In the genomic region with DNA sequence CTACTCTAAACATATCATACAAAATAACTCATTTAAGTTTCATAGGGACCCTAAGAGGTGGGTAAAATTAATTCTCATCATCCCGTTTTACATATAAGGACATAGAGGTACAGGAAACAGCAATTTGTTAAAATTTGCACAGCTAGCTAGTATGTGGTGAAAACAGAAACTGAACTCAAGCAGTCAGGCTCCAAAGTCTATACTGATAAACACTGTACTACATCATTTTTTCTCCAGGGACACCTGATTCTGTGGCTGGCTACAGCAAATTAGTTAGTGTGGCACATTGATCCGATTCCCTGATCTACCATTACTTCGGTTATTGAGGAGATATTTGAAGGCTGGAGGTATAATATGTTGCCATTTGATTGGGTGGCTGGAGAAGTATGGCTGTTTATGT, we compare ENCODE assay signal across 13 cellular contexts. TPM values are rescaled to one million over a fixed set of nuclear protein-coding genes. Genes with fewer than 3 reads are reported as not detected.
DNase-seq lines count a peak whose midpoint lies in the region; ATAC-seq, FAIRE-seq and TF ChIP-seq lines count a peak whose summit lies in the region.
"Had no signal": no experiment of that assay in that cellular context is flagged by ENCODE, and none has a peak within 500 bp of the region (broad histone marks: within the 10 kb centered on the region; RNA-seq: fewer than 3 reads in every experiment).

No MANE protein-coding gene starts in this region.

- no peak for TF ChIP-seq RAD21 in K562 (CRISPR knock-in tag; conservative IDR thresholded peaks at IDR 0.05 in 1 of 2, IDR thresholded peaks at IDR 0.05 in 1 of 2)

- CTCF ChIA-PET in K562 (lab: Yijun Ruan, JAX; ENCODE audit: low intra/inter-chr PET ratio): no interaction called here

- no peak for TF ChIP-seq POLR2A in K562 (conservative IDR thresholded peaks at IDR 0.05)

- POLR2A ChIA-PET in K562 (lab: Yijun Ruan, JAX): interaction anchor here (0.8 to 2.0 kb wide), 3 partner anchors 9 to 15 kb away, joined by 3 to 7 read pairs (median 5); no protein-coding TSS in a partner anchor

- intact Hi-C loops in K562 (cut with micrococcal nuclease): no loop called here
- intact Hi-C loops in psoas muscle (cut with DNase I): no loop called here

- ATAC-seq in GM18519 (IDR thresholded peaks at IDR 0.05; ENCODE audit: low FRiP score, unreplicated experiment): peak; percentile 71
- peak; percentile 70 for ATAC-seq in GM21367 (IDR thresholded peaks at IDR 0.05; ENCODE audit: unreplicated experiment)
- ATAC-seq in HG03432 (IDR thresholded peaks at IDR 0.05; ENCODE audit: unreplicated experiment): peak; percentile 78
- no peak for ATAC-seq in K562
- no peak for ATAC-seq in psoas muscle

- no TSS peak for BruUV-seq in K562 (replicated peaks; lab: Mats Ljungman, UMichigan)

- H3K4me2 ChIP-seq in K562 (ENCODE audit: insufficient read depth, low read length): no peak overlapping the region

- in situ Hi-C loops in K562 (cut with MboI): no loop called here

- H3K9me3 ChIP-seq in K562 (replicated peaks; ENCODE audit: control insufficient read depth, insufficient read depth, low read depth, low read length) (no peaks in the 10 kb centered on the region), psoas muscle (no peaks in the 10 kb centered on the region)

- H4K20me1 ChIP-seq in K562 (replicated peaks; ENCODE audit: control insufficient read depth, insufficient read depth, low read length): no peaks in the 10 kb centered on the region

- no peak for FAIRE-seq in K562 (lab: Jason Lieb, UNC)
- FAIRE-seq: kidney had no signal

- DNase-seq in K562 (ENCODE audit: extremely low read depth in 1 of 4, low spot score in 3 of 4): no peak
- no peak for DNase-seq in psoas muscle
- no peak for DNase-seq in 8988T
- no peak for DNase-seq in DMS79 (lab: John Stamatoyannopoulos, UW)
- no peak for DNase-seq in LoVo (ENCODE audit: low spot score)
- DNase-seq: kidney; NCI-H187 treated with DMSO at 0.1 percent for 48 hours; nephron progenitor cell; stimulated activated CD8-positive, alpha-beta memory T cell treated with anti-CD3 and anti-CD28 coated beads, Interleukin-4, amount 100 ng/mL, for 48 hours; T1000 had no signal

- no peaks in the 10 kb centered on the region for H3K9me1 ChIP-seq in K562 (ENCODE audit: control insufficient read depth, insufficient read depth, low read length)

- no peaks in the 10 kb centered on the region for H3K79me2 ChIP-seq in K562 (ENCODE audit: control insufficient read depth, insufficient read depth, low read length)

- no peak for TF ChIP-seq EP300 in K562 (IDR thresholded peaks at IDR 0.05; ENCODE audit: low read length)

- H3K27me3 ChIP-seq in K562 (ENCODE audit: control insufficient read depth in 2 of 2, insufficient read depth in 2 of 2, low read length in 2 of 2) (no peaks in the 10 kb centered on the region; a peak in 1 of 5 replicates), psoas muscle (ENCODE audit: insufficient read depth in 3 of 3, low read length in 2 of 3) (no peaks in the 10 kb centered on the region)

- TF ChIP-seq CTCF in K562 (IDR thresholded peaks at IDR 0.05 in 2 of 3, conservative IDR thresholded peaks at IDR 0.05 in 1 of 3; ENCODE audit: insufficient read depth in 2 of 3, low read depth in 1 of 3, low read length in 3 of 3): no peak
- TF ChIP-seq CTCF in psoas muscle (IDR thresholded peaks at IDR 0.05): no peak

- WGBS in K562 (ENCODE audit: insufficient coverage, low coverage, missing lambda C conversion rate): 36% methylated on average over 3 of the region's 3 CpGs
- WGBS in psoas muscle, 3 donors: 78 to 86% (median 81%) methylated on average over 3 of the region's 3 CpGs

- H3K4me3 ChIP-seq in K562 (no peak overlapping the region), psoas muscle (no peak overlapping the region)

- peak overlapping the region; percentile 81; the same call in 1 of the 2 replicates for H2AFZ ChIP-seq in K562 (ENCODE audit: low read depth, low read length)

- H3K36me3 ChIP-seq in K562 (ENCODE audit: control insufficient read depth, insufficient read depth, low read length) (no peaks in the 10 kb centered on the region), psoas muscle (ENCODE audit: insufficient read depth in 1 of 2, low read depth in 1 of 2) (no peaks in the 10 kb centered on the region)

- no peak overlapping the region for H3K27ac ChIP-seq in K562 (ENCODE audit: extremely low read depth, low read depth, low read length)
- H3K27ac ChIP-seq in psoas muscle: no peak overlapping the region

- peaks cover 6 to 19% of the 10 kb centered on the region in 2 experiments; a peak in 4 of 5 replicates for H3K4me1 ChIP-seq in K562 (replicated peaks in 1 of 2; ENCODE audit: control insufficient read depth in 2 of 2, insufficient read depth in 2 of 2, low read length in 2 of 2)
- no peaks in the 10 kb centered on the region for H3K4me1 ChIP-seq in psoas muscle

- H3K9ac ChIP-seq in K562 (ENCODE audit: insufficient read depth in 1 of 2, low read depth in 2 of 2, low read length in 2 of 2): no peak overlapping the region

TF ChIP-seq in K562, 482 proteins besides CTCF, POLR2A, EP300 and RAD21:
- TF ChIP-seq CBFA2T2 (conservative IDR thresholded peaks at IDR 0.05) (no peak), XRCC3 (IDR thresholded peaks at IDR 0.05) (no peak), FIP1L1 (IDR thresholded peaks at IDR 0.05; ENCODE audit: low read depth, low read length, poor library complexity, severe bottlenecking) (no peak), FOXK1 (CRISPR knock-in tag; IDR thresholded peaks at IDR 0.05; ENCODE audit: borderline replicate concordance) (no peak), SRSF9 (IDR thresholded peaks at IDR 0.05; ENCODE audit: borderline replicate concordance, low read depth, low read length) (no peak), JUND (IDR thresholded peaks at IDR 0.05; ENCODE audit: borderline replicate concordance, low read depth, low read length) (no peak), JUND (tag; IDR thresholded peaks at IDR 0.05; ENCODE audit: borderline replicate concordance, low read depth, low read length) (no peak), MAFK (IDR thresholded peaks at IDR 0.05; ENCODE audit: low read length) (no peak), ZBTB2 (IDR thresholded peaks at IDR 0.05) (no peak)

RNA-seq across cellular contexts. Expression of gene E2F3, which starts 36.2 kb away (rescaled TPM):
- 24.9 and 55.4 TPM in 2 replicates for total RNA-seq in K562 (2011; cell fraction: chromatin; rRNA removed; ENCODE audit: low replicate concordance)
- total RNA-seq in K562 (2011; cell fraction: nucleolus; rRNA removed): 17.5 and 22.4 TPM in 2 replicates
- 30.3 and 42.3 TPM in 2 replicates for total RNA-seq in K562 (2011; cell fraction: nucleoplasm; rRNA removed)
- 11.1 and 13.2 TPM in 2 replicates for total RNA-seq in K562 (2014; rRNA removed)
- 29.6 and 33.6 TPM in 2 replicates for total RNA-seq in K562 (2014; rRNA removed; fragmentation: Illumina TruSeq; extraction: Trizol)
- total RNA-seq in K562 (2015; rRNA removed; fragmentation: Illumina TruSeq; extraction: Trizol): 25.9 and 26.5 TPM in 2 replicates
- 41.3 and 44.7 TPM in 2 replicates for total RNA-seq in K562 (2021)
- 26.3 and 31.6 TPM in 2 replicates for polyA plus RNA-seq in K562 (2011; rRNA removed)
- polyA plus RNA-seq in K562 (2011; cell fraction: cytosol; rRNA removed): 8.7 and 15.4 TPM in 2 replicates
- polyA plus RNA-seq in K562 (2011; cell fraction: nucleus; rRNA removed): 40.0 and 46.3 TPM in 2 replicates
- polyA plus RNA-seq in K562 (2012): 24.2 and 27.2 TPM in 2 replicates
- 41.2 and 41.6 TPM in 2 replicates for polyA plus RNA-seq in K562 (2014; fragmentation: Illumina TruSeq; extraction: Trizol)
- 10 to 100 TPM; 11.8 to 14.8 TPM for polyA plus RNA-seq in K562 (2014; fragmentation: Nextera tagmentation; extraction: Ambion mirVana)
- polyA plus RNA-seq in K562 (2014; rRNA removed): 23.8 and 27.2 TPM in 2 replicates
- 26.4 and 27.4 TPM in 2 replicates for polyA minus RNA-seq in K562 (2011; rRNA and poly(A)+ RNA removed)
- polyA minus RNA-seq in K562 (2011; cell fraction: cytosol; rRNA and poly(A)+ RNA removed): 15.8 and 21.2 TPM in 2 replicates
- 12.7 and 14.9 TPM in 2 replicates for polyA minus RNA-seq in K562 (2011; cell fraction: nucleus; rRNA and poly(A)+ RNA removed)
- 10 to 100 TPM in 3 of 4 donors, 1 to 10 TPM in 1; 8.8 to 16.8 (median 15.9) TPM for total RNA-seq in psoas muscle
- 10 to 100 TPM in 1 of 3 donors, 1 to 10 TPM in 2; 4.8 to 15.3 (median 6.9) TPM for polyA plus RNA-seq in psoas muscle

Comparison
In these comparisons a context has a peak if more than half of its experiments do, and no peak if none do; other contexts are left out.
1. ATAC-seq: peak in GM18519 (single experiment), GM21367 (single experiment) and HG03432 (single experiment); none in K562 (single experiment) and psoas muscle (0 of 4).